In the genomic region with DNA sequence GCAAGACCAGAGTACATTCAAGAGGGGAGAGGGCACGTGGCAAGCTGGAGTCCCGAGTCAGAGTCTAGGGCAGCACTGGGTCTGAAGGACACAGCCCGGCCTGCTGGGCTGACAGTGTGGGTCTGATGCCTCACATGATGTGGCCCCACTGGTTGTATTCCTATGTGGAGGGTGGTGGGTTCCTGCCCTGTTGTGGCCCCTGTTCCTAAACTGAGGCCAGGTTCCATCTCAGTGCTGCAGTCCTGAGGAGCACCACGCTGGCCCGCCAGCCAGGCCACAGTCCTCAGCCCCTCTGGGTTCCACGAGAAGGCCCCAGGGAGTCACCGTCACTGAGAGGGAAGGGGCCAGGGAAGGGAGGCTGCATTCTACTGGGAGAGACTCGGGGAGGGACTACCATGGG, we compare ENCODE assay signal across 1 cellular context.
TF ChIP-seq lines count a peak whose summit lies in the region.

No MANE protein-coding gene starts in this region.

TF ChIP-seq in IMR-90, 13 proteins besides CTCF, POLR2A, EP300 and RAD21:
- TF ChIP-seq MAZ (IDR thresholded peaks at IDR 0.05; ENCODE audit: borderline replicate concordance, low read depth, low read length) (no peak), NFE2L2 (IDR thresholded peaks at IDR 0.05; ENCODE audit: low read depth, low read length) (no peak), BHLHE40 (IDR thresholded peaks at IDR 0.05; ENCODE audit: low read depth, low read length) (no peak), RCOR1 (IDR thresholded peaks at IDR 0.05; ENCODE audit: insufficient replicate concordance, low read length) (no peak), SMC3 (IDR thresholded peaks at IDR 0.05; ENCODE audit: low read depth, low read length) (no peak), RFX5 (IDR thresholded peaks at IDR 0.05; ENCODE audit: low read depth, low read length) (no peak), USF2 (IDR thresholded peaks at IDR 0.05; ENCODE audit: low read depth, low read length) (no peak)
